18 cellular contexts compared by ENCODE assay signal in the genomic region with DNA sequence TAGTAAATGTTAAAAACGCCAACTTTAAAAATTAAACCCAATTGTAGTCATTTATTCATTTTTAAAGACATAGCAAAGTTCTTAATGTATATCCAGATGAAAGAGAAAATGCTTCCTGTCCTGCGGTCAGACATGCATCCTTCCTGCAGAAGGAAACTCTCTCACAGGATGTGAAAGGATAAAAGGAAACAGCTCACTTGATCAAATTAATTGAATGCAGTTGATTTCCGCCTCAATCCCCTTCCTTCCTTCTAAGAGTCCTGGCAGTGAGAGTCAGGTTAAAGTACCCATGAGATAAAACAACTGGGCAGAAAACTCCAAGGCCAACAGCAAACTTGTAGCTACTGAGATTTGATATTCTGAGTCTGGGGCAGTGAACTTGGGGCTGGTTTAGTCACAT. TPM values are rescaled to one million over a fixed set of nuclear protein-coding genes. Genes with fewer than 3 reads are reported as not detected.
DNase-seq lines count a peak whose midpoint lies in the region; ATAC-seq, FAIRE-seq and TF ChIP-seq lines count a peak whose summit lies in the region.
"Had no signal": no experiment of that assay in that cellular context is flagged by ENCODE, and none has a peak within 500 bp of the region (broad histone marks: within the 10 kb centered on the region; RNA-seq: fewer than 3 reads in every experiment).

No MANE protein-coding gene starts in this region.

- no peak for TF ChIP-seq RAD21 in SK-N-SH (IDR thresholded peaks at IDR 0.05; ENCODE audit: low read length)

- no peaks in the 10 kb centered on the region for H3K36me3 ChIP-seq in SK-N-SH (replicated peaks in 1 of 2; ENCODE audit: control insufficient read depth in 1 of 2, insufficient read depth in 2 of 2, low read length in 1 of 2)
- no peaks in the 10 kb centered on the region for H3K36me3 ChIP-seq in osteoblast (ENCODE audit: insufficient read depth, low read length)
- H3K36me3 ChIP-seq: tibial artery had no signal

- TF ChIP-seq EP300 in SK-N-SH (IDR thresholded peaks at IDR 0.05; ENCODE audit: borderline replicate concordance in 1 of 2, low read depth in 1 of 2, low read length in 1 of 2) = no peak; a peak in 1 of 4 replicates

- no peaks in the 10 kb centered on the region for H3K9me2 ChIP-seq in SK-N-SH

- CTCF ChIA-PET in SK-N-SH (lab: Yijun Ruan, JAX) = interaction anchor here (1.0 to 1.5 kb wide), 3 partner anchors 10 to 311 kb away, joined by 3 to 5 read pairs (median 4); no protein-coding TSS in a partner anchor

- H3K27ac ChIP-seq in SK-N-SH (ENCODE audit: low read depth in 2 of 2, low read length in 1 of 2) = peak overlapping the region; percentile 92
- H3K27ac ChIP-seq in osteoblast (ENCODE audit: low read depth, low read length) = peak overlapping the region; percentile 88
- H3K27ac ChIP-seq: 22Rv1, C4-2B, HL-60, tibial artery had no signal

- WGBS in SK-N-SH (ENCODE audit: low lambda C conversion rate) = 51% methylated on average over 3 of the region's 3 CpGs

- no peak for DNase-seq in SK-N-SH
- DNase-seq in Jurkat, Clone E6-1 (ENCODE audit: low read depth, low spot score) = peak; percentile 81
- no peak for DNase-seq in endothelial cell (ENCODE audit: low spot score)
- no peak for DNase-seq in osteoblast (ENCODE audit: insufficient read length, low spot score, missing footprints)
- no peak for DNase-seq in SHP77 treated with DMSO at 0.1 percent for 48 hours (lab: John Stamatoyannopoulos, UW)
- DNase-seq in nucleus accumbens (lab: John Stamatoyannopoulos, UW) = no peak
- DNase-seq in HTR-8/SVneo (ENCODE audit: insufficient read length, low spot score) = no peak
- DNase-seq: activated gamma-delta T cell, body of pancreas, KBM-7, tibial artery had no signal

- H3K9ac ChIP-seq in SK-N-SH = peak overlapping the region; percentile 13; the same call in 1 of the 2 replicates

- peaks cover 53% of the 10 kb centered on the region for H3K4me1 Mint-ChIP-seq in endothelial cell (ENCODE audit: unreplicated experiment)
- H3K4me1 Mint-ChIP-seq: stimulated activated memory B cell treated with anti-CD40 and anti-IgM and Interleukin-4, amounts not matched to agents 10 μg/mL and 1 μg/mL and 100 μg/mL, for 72 hours had no signal

- H4K20me1 ChIP-seq in SK-N-SH (ENCODE audit: insufficient read depth) (no peaks in the 10 kb centered on the region), osteoblast (ENCODE audit: insufficient read depth, low read length) (no peaks in the 10 kb centered on the region)

- H3K4me2 ChIP-seq in SK-N-SH = no peak overlapping the region
- no peak overlapping the region for H3K4me2 ChIP-seq in osteoblast (ENCODE audit: insufficient read depth, low read length)
- H3K4me2 ChIP-seq: GM23338 had no signal

- H3F3A ChIP-seq in SK-N-SH (replicated peaks; ENCODE audit: insufficient read depth) = peaks cover 47% of the 10 kb centered on the region

- no peaks in the 10 kb centered on the region for H3K79me2 ChIP-seq in SK-N-SH (ENCODE audit: insufficient read depth)
- H3K79me2 ChIP-seq in osteoblast (ENCODE audit: insufficient read depth, low read length) = no peaks in the 10 kb centered on the region

- H3K36me3 Mint-ChIP-seq in endothelial cell (ENCODE audit: low read depth, unreplicated experiment) = peaks cover 3% of the 10 kb centered on the region
- H3K36me3 Mint-ChIP-seq: stimulated activated memory B cell treated with anti-CD40 and anti-IgM and Interleukin-4, amounts not matched to agents 10 μg/mL and 1 μg/mL and 100 μg/mL, for 72 hours had no signal

- no peaks in the 10 kb centered on the region for H3K9me3 ChIP-seq in SK-N-SH
- no peaks in the 10 kb centered on the region for H3K9me3 ChIP-seq in osteoblast (ENCODE audit: low read depth, low read length)
- H3K9me3 ChIP-seq: body of pancreas, tibial artery had no signal

- no peak overlapping the region for H3K4me3 ChIP-seq in SK-N-SH (ENCODE audit: low read depth in 2 of 2, low read length in 1 of 2)
- no peak overlapping the region for H3K4me3 ChIP-seq in Jurkat, Clone E6-1 (ENCODE audit: low read length)
- H3K4me3 ChIP-seq in osteoblast (ENCODE audit: insufficient read depth, low read length) = no peak overlapping the region
- H3K4me3 ChIP-seq: body of pancreas, GM23338, tibial artery had no signal

- H3K27ac Mint-ChIP-seq in endothelial cell (ENCODE audit: unreplicated experiment) = peak overlapping the region; percentile 95
- H3K27ac Mint-ChIP-seq: dendritic cell treated with granulocyte-macrophage colony-stimulating factor and Interleukin-4, amounts not matched to agents 40 ng/mL and 50 ng/mL, for 4 days; GM23338; stimulated activated memory B cell treated with anti-CD40 and anti-IgM and Interleukin-4, amounts not matched to agents 10 μg/mL and 1 μg/mL and 100 μg/mL, for 72 hours had no signal

- TF ChIP-seq CTCF in SK-N-SH (IDR thresholded peaks at IDR 0.05) = no peak
- no peak for TF ChIP-seq CTCF in endothelial cell (IDR thresholded peaks at IDR 0.05; ENCODE audit: unreplicated experiment)
- TF ChIP-seq CTCF in osteoblast (IDR thresholded peaks at IDR 0.05; ENCODE audit: extremely low read depth, low read depth, low read length) = no peak

- no peaks in the 10 kb centered on the region for H3K9me3 Mint-ChIP-seq in endothelial cell (ENCODE audit: unreplicated experiment)
- H3K9me3 Mint-ChIP-seq: dendritic cell treated with granulocyte-macrophage colony-stimulating factor and Interleukin-4, amounts not matched to agents 40 ng/mL and 50 ng/mL, for 4 days; GM23338; stimulated activated memory B cell treated with anti-CD40 and anti-IgM and Interleukin-4, amounts not matched to agents 10 μg/mL and 1 μg/mL and 100 μg/mL, for 72 hours had no signal

- ATAC-seq in SK-N-SH treated with all-trans-retinoic acid at 6 μM for 48 hours = no peak
- ATAC-seq: body of pancreas; stimulated activated memory B cell treated with anti-CD40 and anti-IgM and Interleukin-4, amounts not matched to agents 10 μg/mL and 1 μg/mL and 100 μg/mL, for 72 hours had no signal

- H3K27me3 Mint-ChIP-seq in endothelial cell (ENCODE audit: unreplicated experiment) = peaks cover 8% of the 10 kb centered on the region

- no peaks in the 10 kb centered on the region for H3K27me3 ChIP-seq in SK-N-SH (ENCODE audit: insufficient read depth)
- H3K27me3 ChIP-seq in osteoblast (ENCODE audit: insufficient read depth, low read length) = no peaks in the 10 kb centered on the region
- H3K27me3 ChIP-seq: body of pancreas, tibial artery had no signal

- H3K4me1 ChIP-seq in SK-N-SH (ENCODE audit: control insufficient read depth in 1 of 2, insufficient read depth in 2 of 2, low read depth in 1 of 2, low read length in 1 of 2) (peaks cover 29 to 34% of the 10 kb centered on the region in 2 experiments), osteoblast (ENCODE audit: insufficient read depth, low read length) (peaks cover 40% of the 10 kb centered on the region)
- H3K4me1 ChIP-seq: body of pancreas had no signal

- no peak overlapping the region for H2AFZ ChIP-seq in SK-N-SH (ENCODE audit: low read depth)
- peak overlapping the region; percentile 23 for H2AFZ ChIP-seq in osteoblast (ENCODE audit: low read length)
- H2AFZ ChIP-seq: GM23338 had no signal

- no peak for FAIRE-seq in HTR-8/SVneo (lab: Jason Lieb, UNC)

- POLR2A ChIA-PET in SK-N-SH (lab: Yijun Ruan, JAX) = no interaction called here

- H3K4me3 Mint-ChIP-seq in endothelial cell (ENCODE audit: unreplicated experiment) = no peak overlapping the region
- H3K4me3 Mint-ChIP-seq: dendritic cell treated with granulocyte-macrophage colony-stimulating factor and Interleukin-4, amounts not matched to agents 40 ng/mL and 50 ng/mL, for 4 days; GM23338; stimulated activated memory B cell treated with anti-CD40 and anti-IgM and Interleukin-4, amounts not matched to agents 10 μg/mL and 1 μg/mL and 100 μg/mL, for 72 hours had no signal

TF ChIP-seq in SK-N-SH, 30 proteins besides CTCF, POLR2A, EP300 and RAD21 (continues in another document):
- TF ChIP-seq RCOR1 (IDR thresholded peaks at IDR 0.05; ENCODE audit: low read length) = no peak
- TF ChIP-seq EZH2phosphoT487 (IDR thresholded peaks at IDR 0.05; ENCODE audit: borderline replicate concordance, low read depth) = no peak

TF ChIP-seq in SK-N-SH treated with all-trans-retinoic acid at 6 μM for 48 hours, 23 proteins besides CTCF, POLR2A, EP300 and RAD21 (continues in another document):
- no peak for TF ChIP-seq GLIS3 (CRISPR knock-in tag; IDR thresholded peaks at IDR 0.05)
- TF ChIP-seq, protein P1, sequence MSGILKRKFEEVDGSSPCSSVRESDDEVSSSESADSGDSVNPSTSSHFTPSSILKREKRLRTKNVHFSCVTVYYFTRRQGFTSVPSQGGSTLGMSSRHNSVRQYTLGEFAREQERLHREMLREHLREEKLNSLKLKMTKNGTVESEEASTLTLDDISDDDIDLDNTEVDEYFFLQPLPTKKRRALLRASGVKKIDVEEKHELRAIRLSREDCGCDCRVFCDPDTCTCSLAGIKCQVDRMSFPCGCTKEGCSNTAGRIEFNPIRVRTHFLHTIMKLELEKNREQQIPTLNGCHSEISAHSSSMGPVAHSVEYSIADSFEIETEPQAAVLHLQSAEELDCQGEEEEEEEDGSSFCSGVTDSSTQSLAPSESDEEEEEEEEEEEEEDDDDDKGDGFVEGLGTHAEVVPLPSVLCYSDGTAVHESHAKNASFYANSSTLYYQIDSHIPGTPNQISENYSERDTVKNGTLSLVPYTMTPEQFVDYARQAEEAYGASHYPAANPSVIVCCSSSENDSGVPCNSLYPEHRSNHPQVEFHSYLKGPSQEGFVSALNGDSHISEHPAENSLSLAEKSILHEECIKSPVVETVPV (CRISPR knock-in tag; IDR thresholded peaks at IDR 0.05) = no peak

RNA-seq across cellular contexts. Expression of a gene that starts 38.5 kb away (rescaled TPM):
- polyA plus RNA-seq in SK-N-SH (2012; rRNA removed) = 27.0 and 33.5 TPM in 2 replicates
- 36.1 and 44.8 TPM in 2 replicates for polyA plus RNA-seq in SK-N-SH (2012; cell fraction: cytosol; rRNA removed)
- polyA plus RNA-seq in SK-N-SH (2012; cell fraction: nucleus; rRNA removed) = 15.6 and 31.9 TPM in 2 replicates
- polyA plus RNA-seq in Jurkat, Clone E6-1 (2012; ENCODE audit: insufficient read depth, insufficient read length) = 154 TPM
- 84.1 TPM for total RNA-seq in endothelial cell (ENCODE audit: unreplicated experiment)
- total RNA-seq in osteoblast = 31.8 and 32.9 TPM in 2 replicates

RNA-seq across cellular contexts. Expression of a gene that starts 38.7 kb away (rescaled TPM):
- 1.1 and 1.2 TPM in 2 replicates for polyA plus RNA-seq in SK-N-SH (2012; rRNA removed)
- 0.80 and 0.97 TPM in 2 replicates for polyA plus RNA-seq in SK-N-SH (2012; cell fraction: cytosol; rRNA removed)
- polyA plus RNA-seq in SK-N-SH (2012; cell fraction: nucleus; rRNA removed) = 0.75 and 0.89 TPM in 2 replicates
- 3.1 TPM for polyA plus RNA-seq in Jurkat, Clone E6-1 (2012; ENCODE audit: insufficient read depth, insufficient read length)
- total RNA-seq in endothelial cell (ENCODE audit: unreplicated experiment) (1.8 TPM), osteoblast (0.72 and 0.88 TPM in 2 replicates)
